ENCODE assay signal across 14 cellular contexts in genomic region chr4:102614801-102615200, GRCh38.
DNase-seq lines count a peak whose midpoint lies in the region; ATAC-seq and TF ChIP-seq lines count a peak whose summit lies in the region.
"Had no signal": no experiment of that assay in that cellular context is flagged by ENCODE, and none has a peak within 500 bp of the region (broad histone marks: within the 10 kb centered on the region; RNA-seq: fewer than 3 reads in every experiment).

No MANE protein-coding gene starts in this region.

- no peaks in the 10 kb centered on the region for H3K9me3 Mint-ChIP-seq in CD4-positive, alpha-beta T cell
- no peaks in the 10 kb centered on the region for H3K9me3 Mint-ChIP-seq in activated naive CD8-positive, alpha-beta T cell treated with anti-CD3 and anti-CD28 coated beads, Interleukin-2, amount 10 ng/mL, durations not matched to agents 7 days and 5 days

- DNase-seq in CD4-positive, alpha-beta T cell = peak in 4 of 10 experiments; percentile 18 to 33 (median 26)
- DNase-seq in RPMI7951 (ENCODE audit: low read depth) (peak; percentile 25), NCI-H2029 (lab: John Stamatoyannopoulos, UW) (no peak)
- DNase-seq in activated naive CD8-positive, alpha-beta T cell treated with anti-CD3 and anti-CD28 coated beads, Interleukin-2, amount 10 ng/mL, durations not matched to agents 7 days and 5 days = peak; percentile 64
- DNase-seq: body of pancreas, NCI-H1417 treated with DMSO at 0.1 percent for 48 hours, psoas muscle had no signal

- no peaks in the 10 kb centered on the region for H3K9me3 ChIP-seq in CD4-positive, alpha-beta T cell (ENCODE audit: control insufficient read depth, low read length)
- no peaks in the 10 kb centered on the region for H3K9me3 ChIP-seq in mononuclear cell (ENCODE audit: low read depth, low read length)
- H3K9me3 ChIP-seq: body of pancreas, psoas muscle had no signal

- CTCF ChIA-PET in CD4-positive, alpha-beta T cell (lab: Charles Lee) = no interaction called here

- POLR2A ChIA-PET in CD4-positive, alpha-beta T cell (lab: Charles Lee) = interaction anchor here (3.2 kb wide), 1 partner anchor 213 kb away, joined by 19 read pairs; the partner anchor contains the start of gene UBE2D3
- POLR2A ChIA-PET in activated naive CD8-positive, alpha-beta T cell treated with anti-CD3 and anti-CD28 coated beads, Interleukin-2, amount 10 ng/mL, durations not matched to agents 7 days and 5 days (lab: Charles Lee) = interaction anchor here (3.1 kb wide), 1 partner anchor 212 kb away, joined by 19 read pairs; the partner anchor contains the start of gene UBE2D3

- no peak for ATAC-seq in CD4-positive, alpha-beta T cell (ENCODE audit: poor library complexity)
- peak; percentile 52 for ATAC-seq in activated naive CD8-positive, alpha-beta T cell treated with anti-CD3 and anti-CD28 coated beads, Interleukin-2, amount 10 ng/mL, durations not matched to agents 7 days and 5 days (ENCODE audit: low read depth)
- ATAC-seq in GM21717 (IDR thresholded peaks at IDR 0.05; ENCODE audit: unreplicated experiment) (no peak), GM21737 (IDR thresholded peaks at IDR 0.05; ENCODE audit: unreplicated experiment) (no peak), HG02588 (IDR thresholded peaks at IDR 0.05; ENCODE audit: unreplicated experiment) (no peak)
- ATAC-seq: Panc1 had no signal

- peaks cover 80% of the 10 kb centered on the region for H3K36me3 Mint-ChIP-seq in CD4-positive, alpha-beta T cell (ENCODE audit: low read depth)
- peaks cover 66% of the 10 kb centered on the region for H3K36me3 Mint-ChIP-seq in activated naive CD8-positive, alpha-beta T cell treated with anti-CD3 and anti-CD28 coated beads, Interleukin-2, amount 10 ng/mL, durations not matched to agents 7 days and 5 days

- intact Hi-C loops in CD4-positive, alpha-beta T cell (cut with DNase I, micrococcal nuclease) = loop anchor here (5.0 kb wide), 2 partner anchors 112 to 268 kb away; partner anchors contain the start of genes NFKB1 (in 1 of the 2) and SLC39A8 (in 1 of the 2)

- H3K4me3 ChIP-seq in mononuclear cell (ENCODE audit: low read length) = peak overlapping the region; percentile 29
- H3K4me3 ChIP-seq: body of pancreas, psoas muscle had no signal

- H3K27me3 Mint-ChIP-seq in CD4-positive, alpha-beta T cell = no peaks in the 10 kb centered on the region
- no peaks in the 10 kb centered on the region for H3K27me3 Mint-ChIP-seq in activated naive CD8-positive, alpha-beta T cell treated with anti-CD3 and anti-CD28 coated beads, Interleukin-2, amount 10 ng/mL, durations not matched to agents 7 days and 5 days

- H3K4me1 Mint-ChIP-seq in CD4-positive, alpha-beta T cell (ENCODE audit: low read depth) = peaks cover 68% of the 10 kb centered on the region
- H3K4me1 Mint-ChIP-seq in activated naive CD8-positive, alpha-beta T cell treated with anti-CD3 and anti-CD28 coated beads, Interleukin-2, amount 10 ng/mL, durations not matched to agents 7 days and 5 days = peaks cover 70% of the 10 kb centered on the region

- peaks cover 42% of the 10 kb centered on the region for H3K4me1 ChIP-seq in mononuclear cell (ENCODE audit: insufficient read depth, low read length)
- H3K4me1 ChIP-seq: psoas muscle had no signal

- H3K27me3 ChIP-seq in CD4-positive, alpha-beta T cell (ENCODE audit: control insufficient read depth, insufficient read depth, low read length) = no peaks in the 10 kb centered on the region
- no peaks in the 10 kb centered on the region for H3K27me3 ChIP-seq in mononuclear cell (ENCODE audit: insufficient read depth, low read length)
- H3K27me3 ChIP-seq: body of pancreas had no signal

- no peak for TF ChIP-seq CTCF in CD4-positive, alpha-beta T cell (IDR thresholded peaks at IDR 0.05)

- H3K27ac Mint-ChIP-seq in CD4-positive, alpha-beta T cell = peak overlapping the region; percentile 88
- H3K27ac Mint-ChIP-seq in activated naive CD8-positive, alpha-beta T cell treated with anti-CD3 and anti-CD28 coated beads, Interleukin-2, amount 10 ng/mL, durations not matched to agents 7 days and 5 days = peak overlapping the region; percentile 91

- H3K27ac ChIP-seq in CD4-positive, alpha-beta T cell (ENCODE audit: low read depth, low read length) = peak overlapping the region; percentile 24
- H3K27ac ChIP-seq: C4-2B, epithelial cell of prostate, psoas muscle had no signal

- H3K4me3 Mint-ChIP-seq in CD4-positive, alpha-beta T cell = peak overlapping the region; percentile 79
- H3K4me3 Mint-ChIP-seq in activated naive CD8-positive, alpha-beta T cell treated with anti-CD3 and anti-CD28 coated beads, Interleukin-2, amount 10 ng/mL, durations not matched to agents 7 days and 5 days = peak overlapping the region; percentile 87
